Comparison of ENCODE assay signal across 12 cellular contexts in the genomic region with DNA sequence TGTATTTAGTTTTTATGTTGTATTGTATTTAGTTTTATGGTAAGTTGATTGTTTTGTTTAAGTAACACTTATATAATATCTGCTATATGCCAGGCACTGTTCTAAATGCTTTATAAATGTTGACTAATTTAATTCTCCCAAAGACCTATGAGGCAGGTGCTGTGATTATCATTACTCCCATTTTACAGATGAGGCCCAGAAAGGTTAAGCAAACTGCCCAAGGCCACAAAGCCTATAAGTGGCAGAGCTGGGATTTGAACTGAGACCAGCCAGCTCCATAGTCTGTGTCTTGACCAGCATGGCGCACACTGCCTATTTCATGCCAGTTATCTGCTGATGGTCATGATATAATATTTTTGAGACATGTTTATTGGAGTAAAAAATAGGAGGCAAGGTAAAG. TPM values are rescaled to one million over a fixed set of nuclear protein-coding genes. Genes with fewer than 3 reads are reported as not detected.
A peak's percentile ranks its signal among the peaks of the same experiment; 100 is the strongest.
DNase-seq lines count a peak whose midpoint lies in the region; ATAC-seq and TF ChIP-seq lines count a peak whose summit lies in the region.
"Had no signal": no experiment of that assay in that cellular context is flagged by ENCODE, and none has a peak within 500 bp of the region (broad histone marks: within the 10 kb centered on the region; RNA-seq: fewer than 3 reads in every experiment).

No MANE protein-coding gene starts in this region.

- WGBS in prostate gland, result 100% methylated on average over 1 of the region's 1 CpG
- WGBS in sigmoid colon, 2 donors, result 90 to 94% methylated on average over 1 of the region's 1 CpG

- H3K36me3 ChIP-seq in prostate gland, result no peaks in the 10 kb centered on the region
- H3K36me3 ChIP-seq in sigmoid colon, result no peaks in the 10 kb centered on the region
- H3K36me3 ChIP-seq: thyroid gland, WERI-Rb-1 had no signal

- TF ChIP-seq EP300 in sigmoid colon (IDR thresholded peaks at IDR 0.05), result no peak

- H3K27ac ChIP-seq in coronary artery (no peak overlapping the region), prostate gland (no peak overlapping the region), sigmoid colon (no peak overlapping the region)
- H3K27ac ChIP-seq: thyroid gland, WERI-Rb-1 had no signal

- no peak for DNase-seq in stimulated activated naive CD8-positive, alpha-beta T cell treated with anti-CD3 and anti-CD28 coated beads, Interleukin-15, Interleukin-2, amounts not matched to agents 100 U/mL and 50 U/mL, for 24 hours
- DNase-seq in T-cell (no peak), coronary artery (ENCODE audit: low spot score) (peak; percentile 28), prostate gland (ENCODE audit: low spot score) (no peak), sigmoid colon (no peak), NCI-H1048 (lab: John Stamatoyannopoulos, UW) (no peak)
- DNase-seq: DMS153, NCI-H82, WERI-Rb-1 had no signal

- H3K9me3 ChIP-seq in prostate gland (no peaks in the 10 kb centered on the region), sigmoid colon (peaks cover 0 to 4% (median 3%) of the 10 kb centered on the region in 4 donors)
- H3K9me3 ChIP-seq: thyroid gland had no signal

- intact Hi-C loops in prostate gland (cut with DNase I), result no loop called here
- intact Hi-C loops in sigmoid colon (cut with DNase I), result no loop called here

- H3K36me3 Mint-ChIP-seq in stimulated activated naive CD8-positive, alpha-beta T cell treated with anti-CD3 and anti-CD28 coated beads, Interleukin-15, Interleukin-2, amounts not matched to agents 100 ng/mL and 50 ng/mL, for 24 hours (ENCODE audit: low read depth), result peaks cover 96% of the 10 kb centered on the region
- peaks cover 41% of the 10 kb centered on the region for H3K36me3 Mint-ChIP-seq in T-cell

- TF ChIP-seq CTCF in coronary artery (IDR thresholded peaks at IDR 0.05) (no peak), prostate gland (IDR thresholded peaks at IDR 0.05) (no peak), sigmoid colon (IDR thresholded peaks at IDR 0.05) (no peak)

- H3K4me3 Mint-ChIP-seq in stimulated activated naive CD8-positive, alpha-beta T cell treated with anti-CD3 and anti-CD28 coated beads, Interleukin-15, Interleukin-2, amounts not matched to agents 100 ng/mL and 50 ng/mL, for 24 hours, result no peak overlapping the region
- peak overlapping the region in 1 of 3 donors; percentile 23 for H3K4me3 Mint-ChIP-seq in T-cell

- peak overlapping the region; percentile 92 for H3K27ac Mint-ChIP-seq in stimulated activated naive CD8-positive, alpha-beta T cell treated with anti-CD3 and anti-CD28 coated beads, Interleukin-15, Interleukin-2, amounts not matched to agents 100 ng/mL and 50 ng/mL, for 24 hours
- peak overlapping the region; percentile 82 to 90 for H3K27ac Mint-ChIP-seq in T-cell

- TF ChIP-seq POLR2A in prostate gland (IDR thresholded peaks at IDR 0.05) (no peak), sigmoid colon (IDR thresholded peaks at IDR 0.05) (no peak)

- ATAC-seq in stimulated activated naive CD8-positive, alpha-beta T cell treated with anti-CD3 and anti-CD28 coated beads, Interleukin-15, Interleukin-2, amounts not matched to agents 100 U/mL and 50 U/mL, for 24 hours, result no peak
- ATAC-seq in T-cell (replicated peaks in 1 of 4) (no peak), HG02571 (IDR thresholded peaks at IDR 0.05; ENCODE audit: unreplicated experiment) (no peak)

- H3K9me3 Mint-ChIP-seq in stimulated activated naive CD8-positive, alpha-beta T cell treated with anti-CD3 and anti-CD28 coated beads, Interleukin-15, Interleukin-2, amounts not matched to agents 100 ng/mL and 50 ng/mL, for 24 hours, result peaks cover 12% of the 10 kb centered on the region
- H3K9me3 Mint-ChIP-seq in T-cell, result peaks cover 6 to 12% (median 11%) of the 10 kb centered on the region in 3 donors

- H3K4me3 ChIP-seq in coronary artery (no peak overlapping the region), prostate gland (no peak overlapping the region), sigmoid colon (no peak overlapping the region)
- H3K4me3 ChIP-seq: thyroid gland had no signal

- CTCF ChIA-PET in T-cell (lab: Charles Lee), result no interaction called here

- H3K27me3 Mint-ChIP-seq in stimulated activated naive CD8-positive, alpha-beta T cell treated with anti-CD3 and anti-CD28 coated beads, Interleukin-15, Interleukin-2, amounts not matched to agents 100 ng/mL and 50 ng/mL, for 24 hours, result no peaks in the 10 kb centered on the region
- H3K27me3 Mint-ChIP-seq in T-cell, result no peaks in the 10 kb centered on the region

- peaks cover 93% of the 10 kb centered on the region for H3K4me1 Mint-ChIP-seq in stimulated activated naive CD8-positive, alpha-beta T cell treated with anti-CD3 and anti-CD28 coated beads, Interleukin-15, Interleukin-2, amounts not matched to agents 100 ng/mL and 50 ng/mL, for 24 hours (ENCODE audit: low read depth)
- H3K4me1 Mint-ChIP-seq in T-cell, result peaks cover 35 to 58% (median 57%) of the 10 kb centered on the region in 3 donors

- POLR2A ChIA-PET in T-cell (lab: Charles Lee), result no interaction called here

- no peaks in the 10 kb centered on the region for H3K4me1 ChIP-seq in prostate gland (replicated peaks)
- H3K4me1 ChIP-seq in sigmoid colon, result no peaks in the 10 kb centered on the region
- H3K4me1 ChIP-seq: thyroid gland had no signal

- no peaks in the 10 kb centered on the region for H3K27me3 ChIP-seq in prostate gland (replicated peaks; ENCODE audit: insufficient read depth)
- H3K27me3 ChIP-seq in sigmoid colon, result peaks cover 0 to 18% (median 0%) of the 10 kb centered on the region in 3 donors
- H3K27me3 ChIP-seq: thyroid gland had no signal

RNA-seq across cellular contexts. Expression of gene IL21R, which starts 24.0 kb away (rescaled TPM):
- 10 to 100 TPM; 35.6 to 44.3 (median 38.2) TPM for total RNA-seq in T-cell
- under 1 TPM; 0.32 to 0.57 TPM for total RNA-seq in prostate gland
- under 1 TPM in 2 of 4 donors, not detected in 2; 0.27 to 0.28 TPM for total RNA-seq in sigmoid colon
- polyA plus RNA-seq in sigmoid colon, result 1 to 10 TPM in 1 of 3 donors, under 1 TPM in 2; under 0.01 to 7.9 (median 0.23) TPM

Comparison
In these comparisons a context has a peak if more than half of its experiments do, and no peak if none do; other contexts are left out.
1. RNA of gene IL21R, which starts 24.0 kb away (total RNA-seq): 35.6 to 44.3 TPM in T-cell; 0.32 to 0.57 TPM in prostate gland and 0.27 to 0.28 TPM in sigmoid colon; every median in the first group is over 10 times any median in the second.